Comparison of ENCODE assay signal across 8 cellular contexts in genomic region chr9:83199240-83199639, GRCh38.
A peak's percentile ranks its signal among the peaks of the same experiment; 100 is the strongest.
DNase-seq lines count a peak whose midpoint lies in the region; ATAC-seq, FAIRE-seq and TF ChIP-seq lines count a peak whose summit lies in the region.

No MANE protein-coding gene starts in this region.

- CTCF ChIA-PET in Calu3 (lab: Charles Lee) = no interaction called here

- no peaks in the 10 kb centered on the region for H3K27me3 ChIP-seq in pancreas

- in situ Hi-C loops in SK-MEL-5 (cut with HindIII; ENCODE audit: low pct_unique_long_range_greater_than_20kb, low sequenced_read_pairs) = no loop called here

- TF ChIP-seq CTCF in Calu3 (IDR thresholded peaks at IDR 0.05; ENCODE audit: unreplicated experiment) (no peak), foreskin fibroblast (IDR thresholded peaks at IDR 0.05; ENCODE audit: low read depth, low read length) (peak; percentile 57), pancreas (IDR thresholded peaks at IDR 0.05) (peak in 3 of 4 donors; percentile 30 to 53 (median 43))

- no peaks in the 10 kb centered on the region for H3K9me3 Mint-ChIP-seq in Calu3 (ENCODE audit: low read depth, unreplicated experiment)
- H3K9me3 Mint-ChIP-seq in activated naive CD8-positive, alpha-beta T cell treated with anti-CD3 and anti-CD28 coated beads, Interleukin-2, amount 50 U/mL, for 24 hours = no peaks in the 10 kb centered on the region

- no peak overlapping the region for H3K4me3 ChIP-seq in foreskin fibroblast (ENCODE audit: low read depth in 1 of 2, low read length in 2 of 2)
- no peak overlapping the region for H3K4me3 ChIP-seq in pancreas

- DNase-seq in Calu3 (peak; percentile 37), Kasumi-1 (lab: John Stamatoyannopoulos, UW) (peak; percentile 33 to 45), SK-MEL-5 (ENCODE audit: low read depth, low spot score) (peak; percentile 82), foreskin fibroblast (peak; percentile 37 to 79), pancreas (peak in 5 of 6 donors; percentile 30 to 69 (median 40))
- no peak for DNase-seq in stimulated activated CD4-positive, alpha-beta T cell treated with anti-CD3 and anti-CD28 coated beads, Interleukin-4, amount 100 ng/mL, for 1 hour
- DNase-seq in activated naive CD8-positive, alpha-beta T cell treated with anti-CD3 and anti-CD28 coated beads, Interleukin-2, amount 50 U/mL, for 24 hours = no peak

- H3K36me3 ChIP-seq in pancreas = no peaks in the 10 kb centered on the region

- intact Hi-C loops in Calu3 (cut with micrococcal nuclease; ENCODE audit: unreplicated experiment) (no loop called here), pancreas (cut with DNase I) (loop anchor here in 1 of 3 donors (10.0 kb wide), 1 partner anchor 356 kb away; no protein-coding TSS in a partner anchor)

- no peaks in the 10 kb centered on the region for H3K4me1 Mint-ChIP-seq in Calu3 (ENCODE audit: low read depth, unreplicated experiment)
- H3K4me1 Mint-ChIP-seq in activated naive CD8-positive, alpha-beta T cell treated with anti-CD3 and anti-CD28 coated beads, Interleukin-2, amount 50 U/mL, for 24 hours = no peaks in the 10 kb centered on the region

- no peak overlapping the region for H3K27ac Mint-ChIP-seq in Calu3 (ENCODE audit: unreplicated experiment)
- no peak overlapping the region for H3K27ac Mint-ChIP-seq in activated naive CD8-positive, alpha-beta T cell treated with anti-CD3 and anti-CD28 coated beads, Interleukin-2, amount 50 U/mL, for 24 hours

- H3K27ac ChIP-seq in pancreas = no peak overlapping the region

- H3K36me3 Mint-ChIP-seq in Calu3 (ENCODE audit: insufficient read depth, unreplicated experiment) = no peaks in the 10 kb centered on the region
- no peaks in the 10 kb centered on the region for H3K36me3 Mint-ChIP-seq in activated naive CD8-positive, alpha-beta T cell treated with anti-CD3 and anti-CD28 coated beads, Interleukin-2, amount 50 U/mL, for 24 hours (ENCODE audit: low read depth)

- no peaks in the 10 kb centered on the region for H3K4me1 ChIP-seq in pancreas

- no peaks in the 10 kb centered on the region for H3K27me3 Mint-ChIP-seq in Calu3 (ENCODE audit: unreplicated experiment)
- H3K27me3 Mint-ChIP-seq in activated naive CD8-positive, alpha-beta T cell treated with anti-CD3 and anti-CD28 coated beads, Interleukin-2, amount 50 U/mL, for 24 hours = no peaks in the 10 kb centered on the region

- WGBS in pancreas, 2 donors = 9 to 12% methylated on average over 5 of the region's 5 CpGs

- no peak for FAIRE-seq in pancreas (lab: Jason Lieb, UNC)

- no TSS peak for BruUV-seq in Calu3 (replicated peaks; lab: Mats Ljungman, UMichigan)

- ATAC-seq in pancreas (peak; percentile 94 to 99 (median 98)), GM19397 (IDR thresholded peaks at IDR 0.05; ENCODE audit: unreplicated experiment) (no peak)
- ATAC-seq in activated naive CD8-positive, alpha-beta T cell treated with anti-CD3 and anti-CD28 coated beads, Interleukin-2, amount 50 U/mL, for 24 hours = no peak

- H3K4me3 Mint-ChIP-seq in Calu3 (ENCODE audit: low read depth, unreplicated experiment) = no peak overlapping the region
- H3K4me3 Mint-ChIP-seq in activated naive CD8-positive, alpha-beta T cell treated with anti-CD3 and anti-CD28 coated beads, Interleukin-2, amount 50 U/mL, for 24 hours = no peak overlapping the region

- H3K9me3 ChIP-seq in pancreas = no peaks in the 10 kb centered on the region

Comparison
In these comparisons a context has a peak if more than half of its experiments do, and no peak if none do; other contexts are left out.
1. DNase-seq: peak in Calu3 (single experiment), Kasumi-1 (2 of 2), SK-MEL-5 (single experiment), foreskin fibroblast (2 of 2) and pancreas (5 of 6); none in stimulated activated CD4-positive, alpha-beta T cell treated with anti-CD3 and anti-CD28 coated beads, Interleukin-4, amount 100 ng/mL, for 1 hour (single experiment) and activated naive CD8-positive, alpha-beta T cell treated with anti-CD3 and anti-CD28 coated beads, Interleukin-2, amount 50 U/mL, for 24 hours (single experiment).
2. ATAC-seq: peak in pancreas (4 of 4); none in GM19397 (single experiment) and activated naive CD8-positive, alpha-beta T cell treated with anti-CD3 and anti-CD28 coated beads, Interleukin-2, amount 50 U/mL, for 24 hours (single experiment).